In the genomic region with DNA sequence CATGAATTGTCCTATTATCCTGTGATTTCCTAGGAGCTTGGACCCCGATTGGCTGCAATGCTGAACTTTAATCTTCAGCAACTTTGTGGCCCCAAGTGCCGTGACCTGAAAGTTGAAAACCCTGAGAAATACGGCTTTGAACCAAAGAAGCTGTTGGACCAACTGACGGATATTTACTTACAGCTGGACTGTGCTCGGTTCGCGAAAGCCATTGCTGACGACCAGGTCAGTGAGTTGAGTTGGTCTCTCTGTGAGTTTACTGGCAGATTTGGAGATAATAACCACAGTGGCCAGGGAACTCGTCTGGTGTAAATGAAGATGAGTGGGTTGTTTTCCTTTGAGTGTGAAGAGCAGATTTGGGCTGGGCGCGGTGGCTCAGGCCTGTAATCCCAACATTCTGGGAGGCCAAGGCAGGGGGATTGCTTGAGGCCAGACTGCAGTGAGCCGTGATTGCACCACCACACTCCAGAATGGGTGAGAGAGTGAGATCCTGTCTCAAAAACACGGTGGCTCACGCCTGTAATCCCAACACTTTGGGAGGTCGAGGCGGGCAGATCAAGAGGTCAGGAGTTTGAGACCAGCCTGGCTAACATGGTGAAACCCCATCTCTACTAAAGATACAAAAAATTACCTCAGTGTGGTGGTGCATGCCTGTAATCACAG, we compare ENCODE assay signal across 1 cellular context.
TF ChIP-seq lines count a peak whose summit lies in the region.

No MANE protein-coding gene starts in this region.

TF ChIP-seq in HepG2, 621 proteins besides CTCF, POLR2A, EP300 and RAD21 (continued from another document and continues in another):
- no peak for TF ChIP-seq NR1H2 (CRISPR knock-in tag; IDR thresholded peaks at IDR 0.05; ENCODE audit: borderline replicate concordance, low read depth)
- TF ChIP-seq, protein P1, sequence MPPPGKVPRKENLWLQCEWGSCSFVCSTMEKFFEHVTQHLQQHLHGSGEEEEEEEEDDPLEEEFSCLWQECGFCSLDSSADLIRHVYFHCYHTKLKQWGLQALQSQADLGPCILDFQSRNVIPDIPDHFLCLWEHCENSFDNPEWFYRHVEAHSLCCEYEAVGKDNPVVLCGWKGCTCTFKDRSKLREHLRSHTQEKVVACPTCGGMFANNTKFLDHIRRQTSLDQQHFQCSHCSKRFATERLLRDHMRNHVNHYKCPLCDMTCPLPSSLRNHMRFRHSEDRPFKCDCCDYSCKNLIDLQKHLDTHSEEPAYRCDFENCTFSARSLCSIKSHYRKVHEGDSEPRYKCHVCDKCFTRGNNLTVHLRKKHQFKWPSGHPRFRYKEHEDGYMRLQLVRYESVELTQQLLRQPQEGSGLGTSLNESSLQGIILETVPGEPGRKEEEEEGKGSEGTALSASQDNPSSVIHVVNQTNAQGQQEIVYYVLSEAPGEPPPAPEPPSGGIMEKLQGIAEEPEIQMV (CRISPR knock-in tag; IDR thresholded peaks at IDR 0.05; ENCODE audit: low read depth): peak; percentile 75; the same call in 1 of the 2 replicates
- peak; percentile 17; the same call in 1 of the 2 replicates for TF ChIP-seq ZNF441 (CRISPR knock-in tag; IDR thresholded peaks at IDR 0.05; ENCODE audit: borderline replicate concordance)
- no peak for TF ChIP-seq NFKBIZ (CRISPR knock-in tag; IDR thresholded peaks at IDR 0.05)
- no peak for TF ChIP-seq SOX13 (IDR thresholded peaks at IDR 0.05)
- TF ChIP-seq SOX13 (CRISPR knock-in tag; conservative IDR thresholded peaks at IDR 0.05 in 1 of 2, IDR thresholded peaks at IDR 0.05 in 1 of 2): peak in 1 of 2 experiments; percentile 85; a peak in 2 of 4 replicates
- TF ChIP-seq ZNF557 (CRISPR knock-in tag; IDR thresholded peaks at IDR 0.05): peak; percentile 56; the same call in 1 of the 2 replicates
- no peak for TF ChIP-seq ZNF484 (CRISPR knock-in tag; IDR thresholded peaks at IDR 0.05; ENCODE audit: borderline replicate concordance, low read depth)
- TF ChIP-seq, protein P2, sequence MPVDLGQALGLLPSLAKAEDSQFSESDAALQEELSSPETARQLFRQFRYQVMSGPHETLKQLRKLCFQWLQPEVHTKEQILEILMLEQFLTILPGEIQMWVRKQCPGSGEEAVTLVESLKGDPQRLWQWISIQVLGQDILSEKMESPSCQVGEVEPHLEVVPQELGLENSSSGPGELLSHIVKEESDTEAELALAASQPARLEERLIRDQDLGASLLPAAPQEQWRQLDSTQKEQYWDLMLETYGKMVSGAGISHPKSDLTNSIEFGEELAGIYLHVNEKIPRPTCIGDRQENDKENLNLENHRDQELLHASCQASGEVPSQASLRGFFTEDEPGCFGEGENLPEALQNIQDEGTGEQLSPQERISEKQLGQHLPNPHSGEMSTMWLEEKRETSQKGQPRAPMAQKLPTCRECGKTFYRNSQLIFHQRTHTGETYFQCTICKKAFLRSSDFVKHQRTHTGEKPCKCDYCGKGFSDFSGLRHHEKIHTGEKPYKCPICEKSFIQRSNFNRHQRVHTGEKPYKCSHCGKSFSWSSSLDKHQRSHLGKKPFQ (CRISPR knock-in tag; IDR thresholded peaks at IDR 0.05; ENCODE audit: insufficient replicate concordance): peak; percentile 87
- TF ChIP-seq, protein P3, sequence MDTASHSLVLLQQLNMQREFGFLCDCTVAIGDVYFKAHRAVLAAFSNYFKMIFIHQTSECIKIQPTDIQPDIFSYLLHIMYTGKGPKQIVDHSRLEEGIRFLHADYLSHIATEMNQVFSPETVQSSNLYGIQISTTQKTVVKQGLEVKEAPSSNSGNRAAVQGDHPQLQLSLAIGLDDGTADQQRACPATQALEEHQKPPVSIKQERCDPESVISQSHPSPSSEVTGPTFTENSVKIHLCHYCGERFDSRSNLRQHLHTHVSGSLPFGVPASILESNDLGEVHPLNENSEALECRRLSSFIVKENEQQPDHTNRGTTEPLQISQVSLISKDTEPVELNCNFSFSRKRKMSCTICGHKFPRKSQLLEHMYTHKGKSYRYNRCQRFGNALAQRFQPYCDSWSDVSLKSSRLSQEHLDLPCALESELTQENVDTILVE (CRISPR knock-in tag; IDR thresholded peaks at IDR 0.05): peak; percentile 27; the same call in 1 of the 2 replicates
- 0 out of 2 replicates have a peak, but pooled peaks have one; percentile 43 for TF ChIP-seq ISX (CRISPR knock-in tag; conservative IDR thresholded peaks at IDR 0.05)
- peak; percentile 90 for TF ChIP-seq ZNF331 (CRISPR knock-in tag; IDR thresholded peaks at IDR 0.05)
- peak; percentile 85 for TF ChIP-seq NCOA2 (CRISPR knock-in tag; IDR thresholded peaks at IDR 0.05)
- TF ChIP-seq, protein P4, sequence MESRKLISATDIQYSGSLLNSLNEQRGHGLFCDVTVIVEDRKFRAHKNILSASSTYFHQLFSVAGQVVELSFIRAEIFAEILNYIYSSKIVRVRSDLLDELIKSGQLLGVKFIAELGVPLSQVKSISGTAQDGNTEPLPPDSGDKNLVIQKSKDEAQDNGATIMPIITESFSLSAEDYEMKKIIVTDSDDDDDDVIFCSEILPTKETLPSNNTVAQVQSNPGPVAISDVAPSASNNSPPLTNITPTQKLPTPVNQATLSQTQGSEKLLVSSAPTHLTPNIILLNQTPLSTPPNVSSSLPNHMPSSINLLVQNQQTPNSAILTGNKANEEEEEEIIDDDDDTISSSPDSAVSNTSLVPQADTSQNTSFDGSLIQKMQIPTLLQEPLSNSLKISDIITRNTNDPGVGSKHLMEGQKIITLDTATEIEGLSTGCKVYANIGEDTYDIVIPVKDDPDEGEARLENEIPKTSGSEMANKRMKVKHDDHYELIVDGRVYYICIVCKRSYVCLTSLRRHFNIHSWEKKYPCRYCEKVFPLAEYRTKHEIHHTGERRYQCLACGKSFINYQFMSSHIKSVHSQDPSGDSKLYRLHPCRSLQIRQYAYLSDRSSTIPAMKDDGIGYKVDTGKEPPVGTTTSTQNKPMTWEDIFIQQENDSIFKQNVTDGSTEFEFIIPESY (CRISPR knock-in tag; IDR thresholded peaks at IDR 0.05): peak; percentile 60
- no peak for TF ChIP-seq HHEX (CRISPR knock-in tag; IDR thresholded peaks at IDR 0.05)
- no peak for TF ChIP-seq MATR3 (CRISPR knock-in tag; IDR thresholded peaks at IDR 0.05)
- TF ChIP-seq DMAP1 (CRISPR knock-in tag; IDR thresholded peaks at IDR 0.05): no peak
- no peak; the same call in 1 of the 2 replicates for TF ChIP-seq ZNF224 (CRISPR knock-in tag; IDR thresholded peaks at IDR 0.05)
- no peak for TF ChIP-seq GABPB1 (CRISPR knock-in tag; IDR thresholded peaks at IDR 0.05)
- TF ChIP-seq ZNF432 (CRISPR knock-in tag; IDR thresholded peaks at IDR 0.05; ENCODE audit: borderline replicate concordance): no peak
- TF ChIP-seq, protein P5, sequence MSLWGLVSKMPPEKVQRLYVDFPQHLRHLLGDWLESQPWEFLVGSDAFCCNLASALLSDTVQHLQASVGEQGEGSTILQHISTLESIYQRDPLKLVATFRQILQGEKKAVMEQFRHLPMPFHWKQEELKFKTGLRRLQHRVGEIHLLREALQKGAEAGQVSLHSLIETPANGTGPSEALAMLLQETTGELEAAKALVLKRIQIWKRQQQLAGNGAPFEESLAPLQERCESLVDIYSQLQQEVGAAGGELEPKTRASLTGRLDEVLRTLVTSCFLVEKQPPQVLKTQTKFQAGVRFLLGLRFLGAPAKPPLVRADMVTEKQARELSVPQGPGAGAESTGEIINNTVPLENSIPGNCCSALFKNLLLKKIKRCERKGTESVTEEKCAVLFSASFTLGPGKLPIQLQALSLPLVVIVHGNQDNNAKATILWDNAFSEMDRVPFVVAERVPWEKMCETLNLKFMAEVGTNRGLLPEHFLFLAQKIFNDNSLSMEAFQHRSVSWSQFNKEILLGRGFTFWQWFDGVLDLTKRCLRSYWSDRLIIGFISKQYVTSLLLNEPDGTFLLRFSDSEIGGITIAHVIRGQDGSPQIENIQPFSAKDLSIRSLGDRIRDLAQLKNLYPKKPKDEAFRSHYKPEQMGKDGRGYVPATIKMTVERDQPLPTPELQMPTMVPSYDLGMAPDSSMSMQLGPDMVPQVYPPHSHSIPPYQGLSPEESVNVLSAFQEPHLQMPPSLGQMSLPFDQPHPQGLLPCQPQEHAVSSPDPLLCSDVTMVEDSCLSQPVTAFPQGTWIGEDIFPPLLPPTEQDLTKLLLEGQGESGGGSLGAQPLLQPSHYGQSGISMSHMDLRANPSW (CRISPR knock-in tag; IDR thresholded peaks at IDR 0.05; ENCODE audit: borderline replicate concordance): no peak; the same call in 1 of the 2 replicates
- TF ChIP-seq HNRNPH1 (optimal IDR thresholded peaks at IDR 0.05; ENCODE audit: low read depth, low read length): no peak
- TF ChIP-seq TP53 (CRISPR knock-in tag; conservative IDR thresholded peaks at IDR 0.05): 0 out of 2 replicates have a peak, but pooled peaks have one; percentile 56
- peak; percentile 77; the same call in 1 of the 2 replicates for TF ChIP-seq ETV5 (CRISPR knock-in tag; IDR thresholded peaks at IDR 0.05; ENCODE audit: borderline replicate concordance)
- TF ChIP-seq ZNF460 (CRISPR knock-in tag; IDR thresholded peaks at IDR 0.05; ENCODE audit: borderline replicate concordance): peak; percentile 88
- no peak for TF ChIP-seq ZNF253 (CRISPR knock-in tag; IDR thresholded peaks at IDR 0.05; ENCODE audit: borderline replicate concordance)
- TF ChIP-seq, protein P6, sequence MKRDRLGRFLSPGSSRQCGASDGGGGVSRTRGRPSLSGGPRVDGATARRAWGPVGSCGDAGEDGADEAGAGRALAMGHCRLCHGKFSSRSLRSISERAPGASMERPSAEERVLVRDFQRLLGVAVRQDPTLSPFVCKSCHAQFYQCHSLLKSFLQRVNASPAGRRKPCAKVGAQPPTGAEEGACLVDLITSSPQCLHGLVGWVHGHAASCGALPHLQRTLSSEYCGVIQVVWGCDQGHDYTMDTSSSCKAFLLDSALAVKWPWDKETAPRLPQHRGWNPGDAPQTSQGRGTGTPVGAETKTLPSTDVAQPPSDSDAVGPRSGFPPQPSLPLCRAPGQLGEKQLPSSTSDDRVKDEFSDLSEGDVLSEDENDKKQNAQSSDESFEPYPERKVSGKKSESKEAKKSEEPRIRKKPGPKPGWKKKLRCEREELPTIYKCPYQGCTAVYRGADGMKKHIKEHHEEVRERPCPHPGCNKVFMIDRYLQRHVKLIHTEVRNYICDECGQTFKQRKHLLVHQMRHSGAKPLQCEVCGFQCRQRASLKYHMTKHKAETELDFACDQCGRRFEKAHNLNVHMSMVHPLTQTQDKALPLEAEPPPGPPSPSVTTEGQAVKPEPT (CRISPR knock-in tag; IDR thresholded peaks at IDR 0.05; ENCODE audit: low read depth): peak; percentile 65; the same call in 1 of the 2 replicates
- no peak for TF ChIP-seq RNF2 (conservative IDR thresholded peaks at IDR 0.05; ENCODE audit: low read depth)
- TF ChIP-seq GFI1 (CRISPR knock-in tag; IDR thresholded peaks at IDR 0.05; ENCODE audit: borderline replicate concordance): peak; percentile 86
- TF ChIP-seq PLRG1 (conservative IDR thresholded peaks at IDR 0.05): no peak
- TF ChIP-seq KDM2A (CRISPR knock-in tag; IDR thresholded peaks at IDR 0.05; ENCODE audit: borderline replicate concordance, low read depth): peak; percentile 13; the same call in 1 of the 2 replicates
- TF ChIP-seq IKZF1 (IDR thresholded peaks at IDR 0.05): no peak
- no peak for TF ChIP-seq ZSCAN22 (CRISPR knock-in tag; IDR thresholded peaks at IDR 0.05)
- TF ChIP-seq, protein P7, sequence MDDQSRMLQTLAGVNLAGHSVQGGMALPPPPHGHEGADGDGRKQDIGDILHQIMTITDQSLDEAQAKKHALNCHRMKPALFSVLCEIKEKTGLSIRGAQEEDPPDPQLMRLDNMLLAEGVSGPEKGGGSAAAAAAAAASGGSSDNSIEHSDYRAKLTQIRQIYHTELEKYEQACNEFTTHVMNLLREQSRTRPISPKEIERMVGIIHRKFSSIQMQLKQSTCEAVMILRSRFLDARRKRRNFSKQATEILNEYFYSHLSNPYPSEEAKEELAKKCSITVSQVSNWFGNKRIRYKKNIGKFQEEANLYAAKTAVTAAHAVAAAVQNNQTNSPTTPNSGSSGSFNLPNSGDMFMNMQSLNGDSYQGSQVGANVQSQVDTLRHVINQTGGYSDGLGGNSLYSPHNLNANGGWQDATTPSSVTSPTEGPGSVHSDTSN (CRISPR knock-in tag; IDR thresholded peaks at IDR 0.05; ENCODE audit: borderline replicate concordance): no peak
- peak; percentile 23; the same call in 1 of the 2 replicates for TF ChIP-seq MYC (CRISPR knock-in tag; IDR thresholded peaks at IDR 0.05; ENCODE audit: borderline replicate concordance)
- TF ChIP-seq FIP1L1 (IDR thresholded peaks at IDR 0.05; ENCODE audit: borderline replicate concordance, insufficient read depth, low read depth, low read length): no peak
- TF ChIP-seq TEAD3 (CRISPR knock-in tag; optimal IDR thresholded peaks at IDR 0.05; ENCODE audit: borderline replicate concordance): peak; percentile 52
- peak; percentile 49; the same call in 1 of the 2 replicates for TF ChIP-seq TOPORS (CRISPR knock-in tag; IDR thresholded peaks at IDR 0.05)
- TF ChIP-seq, protein P8, sequence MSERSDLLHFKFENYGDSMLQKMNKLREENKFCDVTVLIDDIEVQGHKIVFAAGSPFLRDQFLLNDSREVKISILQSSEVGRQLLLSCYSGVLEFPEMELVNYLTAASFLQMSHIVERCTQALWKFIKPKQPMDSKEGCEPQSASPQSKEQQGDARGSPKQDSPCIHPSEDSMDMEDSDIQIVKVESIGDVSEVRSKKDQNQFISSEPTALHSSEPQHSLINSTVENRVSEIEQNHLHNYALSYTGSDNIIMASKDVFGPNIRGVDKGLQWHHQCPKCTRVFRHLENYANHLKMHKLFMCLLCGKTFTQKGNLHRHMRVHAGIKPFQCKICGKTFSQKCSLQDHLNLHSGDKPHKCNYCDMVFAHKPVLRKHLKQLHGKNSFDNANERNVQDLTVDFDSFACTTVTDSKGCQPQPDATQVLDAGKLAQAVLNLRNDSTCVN (CRISPR knock-in tag; IDR thresholded peaks at IDR 0.05; ENCODE audit: borderline replicate concordance): no peak
- peak; percentile 73; the same call in 1 of the 2 replicates for TF ChIP-seq HES4 (CRISPR knock-in tag; IDR thresholded peaks at IDR 0.05; ENCODE audit: borderline replicate concordance)
- TF ChIP-seq ZNF501 (CRISPR knock-in tag; IDR thresholded peaks at IDR 0.05): peak; percentile 90
- peak; percentile 80; the same call in 1 of the 2 replicates for TF ChIP-seq SOX5 (CRISPR knock-in tag; IDR thresholded peaks at IDR 0.05; ENCODE audit: borderline replicate concordance)
- TF ChIP-seq SAFB2 (CRISPR knock-in tag; IDR thresholded peaks at IDR 0.05; ENCODE audit: borderline replicate concordance, low read depth): no peak
- TF ChIP-seq, protein P9, sequence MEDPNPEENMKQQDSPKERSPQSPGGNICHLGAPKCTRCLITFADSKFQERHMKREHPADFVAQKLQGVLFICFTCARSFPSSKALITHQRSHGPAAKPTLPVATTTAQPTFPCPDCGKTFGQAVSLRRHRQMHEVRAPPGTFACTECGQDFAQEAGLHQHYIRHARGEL (CRISPR knock-in tag; IDR thresholded peaks at IDR 0.05): no peak
- peak; percentile 50; the same call in 1 of the 2 replicates for TF ChIP-seq MEF2D (CRISPR knock-in tag; IDR thresholded peaks at IDR 0.05)
- TF ChIP-seq MTF2 (CRISPR knock-in tag; IDR thresholded peaks at IDR 0.05; ENCODE audit: borderline replicate concordance): no peak
- no peak for TF ChIP-seq CENPT (CRISPR knock-in tag; IDR thresholded peaks at IDR 0.05; ENCODE audit: low read depth)
- TF ChIP-seq SRSF1 (optimal IDR thresholded peaks at IDR 0.05; ENCODE audit: low read depth, low read length): no peak
